In genomic region chr1:155174334-155175280, GRCh38 we compare ENCODE assay signal across 6 cellular contexts. TPM values are rescaled to one million over a fixed set of nuclear protein-coding genes. Genes with fewer than 3 reads are reported as not detected.
A peak's percentile ranks its signal among the peaks of the same experiment; 100 is the strongest.
DNase-seq lines count a peak whose midpoint lies in the region; ATAC-seq and TF ChIP-seq lines count a peak whose summit lies in the region.

No MANE protein-coding gene starts in this region.

- RAD21 ChIA-PET in HCT116 (lab: Charles Lee; ENCODE audit: low non-redundant PET in 1 of 2, low total read pairs in 2 of 2, uncharacterized antibody in 2 of 2, unreplicated experiment in 2 of 2) = no interaction called here

- H3K27me3 Mint-ChIP-seq in T-helper 2 cell treated with Interferon-gamma antibody and Interleukin-4, amounts not matched to agents 5 μg/mL and 100 μg/mL, for 36 hours (ENCODE audit: low read depth) = no peaks in the 10 kb centered on the region

- peaks cover 25% of the 10 kb centered on the region for H3K79me2 ChIP-seq in HCT116 (ENCODE audit: insufficient read depth, low read length)

- peaks cover 49% of the 10 kb centered on the region for H3K4me1 Mint-ChIP-seq in T-helper 2 cell treated with Interferon-gamma antibody and Interleukin-4, amounts not matched to agents 5 μg/mL and 100 μg/mL, for 36 hours (ENCODE audit: low read depth)

- peak overlapping the region; percentile 98 for H3K27ac Mint-ChIP-seq in T-helper 2 cell treated with Interferon-gamma antibody and Interleukin-4, amounts not matched to agents 5 μg/mL and 100 μg/mL, for 36 hours

- H3K4me1 ChIP-seq in HCT116 (ENCODE audit: control insufficient read depth in 1 of 2, insufficient read depth in 2 of 2, low read length in 2 of 2) (peaks cover 7 to 42% of the 10 kb centered on the region in 2 experiments; a peak in 3 of 4 replicates), spleen (peaks cover 11 to 78% (median 48%) of the 10 kb centered on the region in 6 donors)

- TF ChIP-seq POLR2A in HCT116 (IDR thresholded peaks at IDR 0.05; ENCODE audit: borderline replicate concordance, extremely low read depth, insufficient read depth, insufficient read length) (no peak), spleen (IDR thresholded peaks at IDR 0.05) (no peak)

- no peak overlapping the region for H2AFZ ChIP-seq in HCT116 (ENCODE audit: low read depth, low read length, poor library complexity, severe bottlenecking)

- peak overlapping the region; percentile 95 for H3K4me3 Mint-ChIP-seq in T-helper 2 cell treated with Interferon-gamma antibody and Interleukin-4, amounts not matched to agents 5 μg/mL and 100 μg/mL, for 36 hours

- peaks cover 2 to 6% of the 10 kb centered on the region in 2 experiments; a peak in 2 of 4 replicates for H3K36me3 ChIP-seq in HCT116 (ENCODE audit: control insufficient read depth in 1 of 2, insufficient read depth in 2 of 2, low read length in 2 of 2)
- peaks cover 0 to 32% (median 8%) of the 10 kb centered on the region in 6 donors for H3K36me3 ChIP-seq in spleen

- H3K27me3 ChIP-seq in HCT116 (ENCODE audit: insufficient read depth, low read length) (no peaks in the 10 kb centered on the region), spleen (replicated peaks in 1 of 7) (peaks cover 0 to 25% (median 15%) of the 10 kb centered on the region in 7 donors)

- peak overlapping the region; percentile 87 for H3K9ac ChIP-seq in HCT116 (ENCODE audit: low read length)

- peak overlapping the region; percentile 84 to 97 for H3K4me3 ChIP-seq in HCT116 (replicated peaks in 1 of 2; ENCODE audit: low read depth in 1 of 2, low read length in 2 of 2)
- peak overlapping the region; percentile 97 for H3K4me3 ChIP-seq in epithelial cell of esophagus (ENCODE audit: low read length)
- peak overlapping the region in 7 of 8 donors; percentile 8 to 88 (median 80) for H3K4me3 ChIP-seq in spleen

- ATAC-seq in HCT116 (no peak), HG03039 (IDR thresholded peaks at IDR 0.05; ENCODE audit: unreplicated experiment) (no peak)

- WGBS in spleen, 5 donors = 8 to 14% (median 11%) methylated on average over 31 to 35 of the region's 35 CpGs

- no peak for DNase-seq in HCT116 (ENCODE audit: low read depth, low spot score)
- DNase-seq in T-helper 2 cell treated with Interferon-gamma antibody and Interleukin-4, amounts not matched to agents 5 μg/mL and 100 μg/mL, for 36 hours (ENCODE audit: low spot score) = no peak
- no peak for DNase-seq in epithelial cell of esophagus (ENCODE audit: low read depth)
- peak; percentile 87 for DNase-seq in spleen
- no peak for DNase-seq in RKO (ENCODE audit: low spot score)

- POLR2A ChIA-PET in HCT116 (lab: Charles Lee) = interaction anchor here (1.5 to 2.5 kb wide), 3 partner anchors 19 to 51 kb away, joined by 4 to 15 read pairs (median 4); no protein-coding TSS in a partner anchor

- H3K9me3 Mint-ChIP-seq in T-helper 2 cell treated with Interferon-gamma antibody and Interleukin-4, amounts not matched to agents 5 μg/mL and 100 μg/mL, for 36 hours = no peaks in the 10 kb centered on the region

- H3K36me3 Mint-ChIP-seq in T-helper 2 cell treated with Interferon-gamma antibody and Interleukin-4, amounts not matched to agents 5 μg/mL and 100 μg/mL, for 36 hours (ENCODE audit: low read depth) = peaks cover 43% of the 10 kb centered on the region

- peak overlapping the region; percentile 76; the same call in 1 of the 2 replicates for H3K27ac ChIP-seq in HCT116 (ENCODE audit: low read depth, low read length)
- H3K27ac ChIP-seq in spleen = peak overlapping the region in 4 of 8 donors; percentile 18 to 97 (median 96)

- no peaks in the 10 kb centered on the region for H3K9me2 ChIP-seq in HCT116 (ENCODE audit: insufficient read depth)

- CTCF ChIA-PET in HCT116 (lab: Charles Lee) = interaction anchor here (1.9 to 4.6 kb wide), 5 partner anchors 19 to 83 kb away, joined by 5 to 71 read pairs (median 9); no protein-coding TSS in a partner anchor

- H3K9me3 ChIP-seq in HCT116 (ENCODE audit: control insufficient read depth in 1 of 2, insufficient read depth in 1 of 2, low read depth in 1 of 2, low read length in 2 of 2) = no peaks in the 10 kb centered on the region
- H3K9me3 ChIP-seq in spleen = no peaks in the 10 kb centered on the region

- no TSS peak for BruUV-seq in HCT116 (replicated peaks; lab: Mats Ljungman, UMichigan)

- H4K20me1 ChIP-seq in HCT116 (ENCODE audit: insufficient read depth) = no peaks in the 10 kb centered on the region

- H3K4me2 ChIP-seq in HCT116 (ENCODE audit: low read length) = peak overlapping the region; percentile 76

- TF ChIP-seq CTCF in HCT116 (IDR thresholded peaks at IDR 0.05 in 2 of 3, conservative IDR thresholded peaks at IDR 0.05 in 1 of 3; ENCODE audit: borderline replicate concordance in 1 of 3, insufficient read depth in 1 of 3, low read depth in 2 of 3, low read length in 2 of 3) = no peak
- TF ChIP-seq CTCF in epithelial cell of esophagus (IDR thresholded peaks at IDR 0.05; ENCODE audit: insufficient read depth, low read depth, low read length, missing control alignments) = no peak
- TF ChIP-seq CTCF in spleen (IDR thresholded peaks at IDR 0.05 in 8 of 11, conservative IDR thresholded peaks at IDR 0.05 in 3 of 11) = no peak

- no peak for TF ChIP-seq RAD21 in HCT116 (IDR thresholded peaks at IDR 0.05; ENCODE audit: low read depth)

- intact Hi-C loops in HCT116 (cut with micrococcal nuclease) = loop anchor here (10.0 kb wide), 1 partner anchor 150 kb away; the partner anchor contains the start of gene RUSC1
- intact Hi-C loops in spleen (cut with DNase I; ENCODE audit: low total_unique reads) = loop anchor here (10.0 kb wide), 1 partner anchor 50 kb away; no protein-coding TSS in a partner anchor

TF ChIP-seq in HCT116, 20 proteins besides CTCF, POLR2A, EP300 and RAD21:
- no peak for TF ChIP-seq YY1 (IDR thresholded peaks at IDR 0.05; ENCODE audit: extremely low read depth, insufficient replicate concordance, low read depth, low read length)
- TF ChIP-seq ZNF274 (IDR thresholded peaks at IDR 0.05; ENCODE audit: low read depth, low read length) = no peak
- no peak for TF ChIP-seq MAX (IDR thresholded peaks at IDR 0.05)
- TF ChIP-seq EZH2phosphoT487 (IDR thresholded peaks at IDR 0.05; ENCODE audit: borderline replicate concordance) = no peak
- TF ChIP-seq ELF1 (IDR thresholded peaks at IDR 0.05; ENCODE audit: borderline replicate concordance, low read depth) = no peak
- no peak for TF ChIP-seq JUND (IDR thresholded peaks at IDR 0.05)
- no peak for TF ChIP-seq CEBPB (IDR thresholded peaks at IDR 0.05; ENCODE audit: low read depth)
- no peak for TF ChIP-seq FOSL1 (IDR thresholded peaks at IDR 0.05; ENCODE audit: low read depth)
- TF ChIP-seq ZFX (IDR thresholded peaks at IDR 0.05) = no peak
- TF ChIP-seq SIN3A (IDR thresholded peaks at IDR 0.05; ENCODE audit: low read depth) = no peak
- no peak for TF ChIP-seq TCF7L2 (IDR thresholded peaks at IDR 0.05; ENCODE audit: borderline replicate concordance, extremely low read depth, insufficient read depth, insufficient read length)
- TF ChIP-seq POLR2AphosphoS5 (IDR thresholded peaks at IDR 0.05; ENCODE audit: low read depth, low read length) = no peak
- no peak for TF ChIP-seq ATF3 (IDR thresholded peaks at IDR 0.05)
- no peak for TF ChIP-seq EZH2 (IDR thresholded peaks at IDR 0.05)
- no peak for TF ChIP-seq EGR1 (IDR thresholded peaks at IDR 0.05; ENCODE audit: low read depth)
TF ChIP-seq in HCT116: peak in this region for 0.

RNA-seq across cellular contexts. Expression of gene TRIM46, which starts 1.0 kb away (rescaled TPM):
- total RNA-seq in HCT116 (2021; ENCODE audit: unreplicated experiment) (3.8 TPM), spleen (1 to 10 TPM in 6 of 7 donors, under 1 TPM in 1; 0.83 to 3.6 (median 1.6) TPM)
- polyA plus RNA-seq in HCT116 (2012) = 2.0 and 2.2 TPM in 2 replicates
- under 1 TPM; 0.35 to 0.77 (median 0.46) TPM for polyA plus RNA-seq in spleen

RNA-seq across cellular contexts. Expression of gene KRTCAP2, which starts 1.5 kb away (rescaled TPM):
- 143 TPM for total RNA-seq in HCT116 (2021; ENCODE audit: unreplicated experiment)
- 289 and 294 TPM in 2 replicates for polyA plus RNA-seq in HCT116 (2012)
- 100 to 1,000 TPM; 113 to 154 (median 136) TPM for total RNA-seq in spleen
- 100 to 1,000 TPM; 193 to 203 (median 200) TPM for polyA plus RNA-seq in spleen

RNA-seq across cellular contexts. Expression of gene THBS3, which starts 33.1 kb away (rescaled TPM):
- total RNA-seq in HCT116 (2021; ENCODE audit: unreplicated experiment) (15.9 TPM), spleen (10 to 100 TPM; 14.3 to 22.6 (median 20.5) TPM)
- 14.3 and 14.5 TPM in 2 replicates for polyA plus RNA-seq in HCT116 (2012)
- polyA plus RNA-seq in spleen = 10 to 100 TPM; 10.2 to 31.2 (median 27.7) TPM

RNA-seq across cellular contexts. Expression of gene MTX1, which starts 33.9 kb away (rescaled TPM):
- total RNA-seq in HCT116 (2021; ENCODE audit: unreplicated experiment) = 69.1 TPM
- polyA plus RNA-seq in HCT116 (2012) = 94.7 and 108 TPM in 2 replicates
- 10 to 100 TPM; 28.2 to 40.9 (median 33.2) TPM for total RNA-seq in spleen
- polyA plus RNA-seq in spleen = 10 to 100 TPM; 43.7 to 48.4 (median 44.5) TPM

RNA-seq across cellular contexts. Expression of gene DPM3, which starts 34.3 kb away (rescaled TPM):
- total RNA-seq in HCT116 (2021; ENCODE audit: unreplicated experiment) (113 TPM), spleen (10 to 100 TPM; 25.0 to 62.4 (median 49.9) TPM)
- polyA plus RNA-seq in HCT116 (2012) = 188 and 190 TPM in 2 replicates
- polyA plus RNA-seq in spleen = 100 to 1,000 TPM; 205 to 262 (median 229) TPM
